ENCODE assay signal across 29 cellular contexts in the genomic region with DNA sequence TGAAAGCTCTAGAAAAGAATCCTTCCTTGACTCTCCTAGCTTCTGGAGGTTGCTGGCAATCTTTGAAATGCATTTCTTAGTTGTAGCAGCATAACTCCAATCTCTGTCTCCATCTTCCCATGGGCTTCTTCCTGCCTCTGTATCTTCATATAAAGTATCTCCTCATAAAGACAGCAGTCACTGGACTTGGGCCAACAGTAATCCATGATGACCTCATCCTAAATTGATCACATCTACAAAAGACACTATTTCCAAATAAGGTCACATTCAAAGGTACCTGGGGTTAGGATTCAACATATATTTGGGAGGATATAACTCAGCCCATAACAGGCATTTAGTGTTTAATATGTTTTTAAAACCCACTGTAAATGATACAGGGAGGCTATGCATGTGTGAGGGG.
"Had no signal": no experiment of that assay in that cellular context is flagged by ENCODE, and none has a peak within 500 bp of the region (broad histone marks: within the 10 kb centered on the region; RNA-seq: fewer than 3 reads in every experiment).

No MANE protein-coding gene starts in this region.

- DNase-seq: activated CD4-positive, alpha-beta memory T cell treated with anti-CD3 and anti-CD28 coated beads, Interleukin-2, amount 10 ng/mL, durations not matched to agents 7 days and 5 days; activated CD4-positive, alpha-beta T cell treated with anti-CD3 and anti-CD28 coated beads for 1 hour; activated CD4-positive, alpha-beta T cell treated with anti-CD3 and anti-CD28 coated beads for 48 hours; activated CD4-positive, CD25-positive, alpha-beta regulatory T cell; activated CD8-positive, alpha-beta memory T cell treated with anti-CD3 and anti-CD28 coated beads for 24 hours; activated CD8-positive, alpha-beta memory T cell treated with anti-CD3 and anti-CD28 coated beads, Interleukin-2, amount 10 ng/mL, durations not matched to agents 7 days and 5 days; activated CD8-positive, alpha-beta memory T cell treated with anti-CD3 and anti-CD28 coated beads, Interleukin-2, amount 50 U/mL, for 48 hours; activated effector memory CD4-positive, alpha-beta T cell treated with Interleukin-2 at 50 U/mL for 16 hours; activated naive CD4-positive, alpha-beta T cell treated with anti-CD3 and anti-CD28 coated beads, Interleukin-2, amount 10 ng/mL, durations not matched to agents 7 days and 5 days; activated naive CD8-positive, alpha-beta T cell treated with anti-CD3 and anti-CD28 coated beads, Interleukin-2, amount 50 U/mL, for 24 hours; activated T-cell treated with anti-CD3 and anti-CD28 coated beads, Interleukin-2, amount 50 U/mL, for 48 hours; aorta; brain microvascular endothelial cell; colonic mucosa; Karpas-422; NCI-H1105; NCI-H1417 treated with DMSO at 0.1 percent for 48 hours; NCI-H1694 treated with DMSO at 0.1 percent for 48 hours; NCI-H2029; NCI-H345; NCI-H510A; NCI-H526; NCI-H774; SHP77; SJCRH30; T1000; WERI-Rb-1 had no signal

- ATAC-seq: activated CD8-positive, alpha-beta memory T cell treated with anti-CD3 and anti-CD28 coated beads, Interleukin-2, amount 10 ng/mL, durations not matched to agents 7 days and 5 days; activated naive CD8-positive, alpha-beta T cell treated with anti-CD3 and anti-CD28 coated beads, Interleukin-2, amount 50 U/mL, for 24 hours; Panc1 had no signal

- H3K27me3 ChIP-seq: brain microvascular endothelial cell, colonic mucosa, SJCRH30 had no signal

- H3K36me3 ChIP-seq: brain microvascular endothelial cell, colonic mucosa, SJCRH30, WERI-Rb-1 had no signal

- H3K4me1 ChIP-seq: colonic mucosa, SJCRH30 had no signal

- H3K4me3 ChIP-seq: colonic mucosa, SJCRH30, SK-N-MC had no signal

- H3K27ac ChIP-seq: brain microvascular endothelial cell, colonic mucosa, SJCRH30, SK-N-MC, WERI-Rb-1 had no signal

- H3K9me3 ChIP-seq: colonic mucosa, SJCRH30 had no signal
